In genomic region chr6:135999393-135999792, GRCh38 we compare ENCODE assay signal across 29 cellular contexts.
"Had no signal": no experiment of that assay in that cellular context is flagged by ENCODE, and none has a peak within 500 bp of the region (broad histone marks: within the 10 kb centered on the region; RNA-seq: fewer than 3 reads in every experiment).

No MANE protein-coding gene starts in this region.

- H3K27me3 Mint-ChIP-seq: stimulated activated memory B cell treated with anti-CD40 and anti-IgM and Interleukin-4, amounts not matched to agents 10 μg/mL and 1 μg/mL and 100 μg/mL, for 72 hours; stimulated activated naive B cell treated with anti-CD40 and anti-IgM and Interleukin-4, amounts not matched to agents 10 μg/mL and 1 μg/mL and 100 μg/mL, for 72 hours; stimulated activated naive CD8-positive, alpha-beta T cell treated with anti-CD3 and anti-CD28 coated beads, Interleukin-15, amount 100 ng/mL, for 72 hours; type B pancreatic cell had no signal

- DNase-seq: stimulated activated CD4-positive, alpha-beta T cell treated with anti-CD3 and anti-CD28 coated beads, Interleukin-2, amount 100 ng/mL, for 48 hours; stimulated activated CD4-positive, alpha-beta T cell treated with anti-CD3 and anti-CD28 coated beads, Interleukin-4, amount 100 ng/mL, for 1 hour; stimulated activated CD4-positive, alpha-beta T cell treated with anti-CD3 and anti-CD28 coated beads, Interleukin-4, amount 100 ng/mL, for 24 hours; stimulated activated CD4-positive, alpha-beta T cell treated with anti-CD3 and anti-CD28 coated beads, Interleukin-4, amount 100 ng/mL, for 4 hours; stimulated activated CD8-positive, alpha-beta memory T cell treated with anti-CD3 and anti-CD28 coated beads, Interleukin-4, amount 100 ng/mL, for 48 hours; stimulated activated naive B cell treated with anti-CD40 and anti-IgM and Interleukin-4, amounts not matched to agents 10 μg/mL and 1 μg/mL and 100 μg/mL, for 72 hours; stimulated activated naive CD4-positive, alpha-beta T cell; stimulated activated naive CD4-positive, alpha-beta T cell treated with Interleukin-2 at 50 U/mL for 16 hours; stimulated activated naive CD8-positive, alpha-beta T cell treated with anti-CD3 and anti-CD28 coated beads, Interleukin-15, amount 100 ng/mL, for 72 hours; stimulated activated naive CD8-positive, alpha-beta T cell treated with anti-CD3 and anti-CD28 coated beads, Interleukin-15, Interleukin-2, amounts not matched to agents 100 U/mL and 50 U/mL, for 24 hours; stomach; substantia nigra; testis; thyroid gland; tibial artery; transverse colon; trophoblast cell; upper lobe of left lung; upper lobe of right lung; uterus had no signal

- H3K36me3 Mint-ChIP-seq: stimulated activated effector memory CD8-positive, alpha-beta T cell treated with anti-CD3 and anti-CD28 coated beads, Interleukin-12 subunit alpha, Interleukin-12 subunit beta, amount 100 ng/mL, for 72 hours; type B pancreatic cell had no signal

- H3K9me3 ChIP-seq: stomach, suprapubic skin, testis, thoracic aorta, thyroid gland, tibial artery, transverse colon, upper lobe of right lung, vagina had no signal

- H3K4me1 ChIP-seq: stomach, testis, transverse colon, upper lobe of left lung, upper lobe of right lung, vagina had no signal

- H3K27ac ChIP-seq: stomach, suprapubic skin, testis, thoracic aorta, thyroid gland, tibial artery, tibial nerve, transverse colon, upper lobe of left lung, upper lobe of right lung, uterus, vagina had no signal

- H3K4me3 ChIP-seq: stomach, suprapubic skin, testis, thoracic aorta, thyroid gland, tibial artery, tibial nerve, transverse colon, upper lobe of left lung, upper lobe of right lung, uterus, vagina had no signal

- H3K4me1 Mint-ChIP-seq: stimulated activated effector memory CD8-positive, alpha-beta T cell treated with anti-CD3 and anti-CD28 coated beads, Interleukin-12 subunit alpha, Interleukin-12 subunit beta, amount 100 ng/mL, for 72 hours; stimulated activated memory B cell treated with anti-CD40 and anti-IgM and Interleukin-4, amounts not matched to agents 10 μg/mL and 1 μg/mL and 100 μg/mL, for 72 hours; stimulated activated naive CD8-positive, alpha-beta T cell treated with anti-CD3 and anti-CD28 coated beads, Interleukin-15, amount 100 ng/mL, for 72 hours had no signal

- H3K27me3 ChIP-seq: stomach, suprapubic skin, testis, thyroid gland, tibial artery, tibial nerve, transverse colon, upper lobe of left lung, upper lobe of right lung, uterus, vagina had no signal

- FAIRE-seq: urothelium cell line had no signal

- H3K4me3 Mint-ChIP-seq: stimulated activated effector memory CD8-positive, alpha-beta T cell treated with anti-CD3 and anti-CD28 coated beads, Interleukin-12 subunit alpha, Interleukin-12 subunit beta, amount 100 ng/mL, for 72 hours; stimulated activated memory B cell treated with anti-CD40 and anti-IgM and Interleukin-4, amounts not matched to agents 10 μg/mL and 1 μg/mL and 100 μg/mL, for 72 hours; stimulated activated naive B cell treated with anti-CD40 and anti-IgM and Interleukin-4, amounts not matched to agents 10 μg/mL and 1 μg/mL and 100 μg/mL, for 72 hours; stimulated activated naive CD8-positive, alpha-beta T cell treated with anti-CD3 and anti-CD28 coated beads, Interleukin-15, amount 100 ng/mL, for 72 hours; stimulated activated naive CD8-positive, alpha-beta T cell treated with anti-CD3 and anti-CD28 coated beads, Interleukin-15, Interleukin-2, amounts not matched to agents 100 ng/mL and 50 ng/mL, for 24 hours; type B pancreatic cell had no signal

- H3K36me3 ChIP-seq: stomach, suprapubic skin, thoracic aorta, thyroid gland, tibial artery, tibial nerve, transverse colon, upper lobe of left lung, upper lobe of right lung, uterus, vagina had no signal

- H3K27ac Mint-ChIP-seq: stimulated activated effector memory CD8-positive, alpha-beta T cell treated with anti-CD3 and anti-CD28 coated beads, Interleukin-12 subunit alpha, Interleukin-12 subunit beta, amount 100 ng/mL, for 72 hours; stimulated activated memory B cell treated with anti-CD40 and anti-IgM and Interleukin-4, amounts not matched to agents 10 μg/mL and 1 μg/mL and 100 μg/mL, for 72 hours; stimulated activated naive B cell treated with anti-CD40 and anti-IgM and Interleukin-4, amounts not matched to agents 10 μg/mL and 1 μg/mL and 100 μg/mL, for 72 hours; stimulated activated naive CD8-positive, alpha-beta T cell treated with anti-CD3 and anti-CD28 coated beads, Interleukin-15, amount 100 ng/mL, for 72 hours; stimulated activated naive CD8-positive, alpha-beta T cell treated with anti-CD3 and anti-CD28 coated beads, Interleukin-15, Interleukin-2, amounts not matched to agents 100 ng/mL and 50 ng/mL, for 24 hours; type B pancreatic cell had no signal

- ATAC-seq: stimulated activated effector memory CD8-positive, alpha-beta T cell treated with anti-CD3 and anti-CD28 coated beads, Interleukin-12 subunit alpha, Interleukin-12 subunit beta, amount 100 ng/mL, for 72 hours; stimulated activated memory B cell treated with anti-CD40 and anti-IgM and Interleukin-4, amounts not matched to agents 10 μg/mL and 1 μg/mL and 100 μg/mL, for 72 hours; stimulated activated naive B cell treated with anti-CD40 and anti-IgM and Interleukin-4, amounts not matched to agents 10 μg/mL and 1 μg/mL and 100 μg/mL, for 72 hours; stimulated activated naive CD8-positive, alpha-beta T cell treated with anti-CD3 and anti-CD28 coated beads, Interleukin-15, amount 100 ng/mL, for 72 hours; stimulated activated naive CD8-positive, alpha-beta T cell treated with anti-CD3 and anti-CD28 coated beads, Interleukin-15, Interleukin-2, amounts not matched to agents 100 U/mL and 50 U/mL, for 24 hours; upper lobe of right lung had no signal
